Comparison of ENCODE assay signal across 24 cellular contexts in genomic region chr4:138312536-138312911, GRCh38.
"Had no signal": no experiment of that assay in that cellular context is flagged by ENCODE, and none has a peak within 500 bp of the region (broad histone marks: within the 10 kb centered on the region; RNA-seq: fewer than 3 reads in every experiment).

No MANE protein-coding gene starts in this region.

- H3K9me3 Mint-ChIP-seq: stimulated activated naive CD8-positive, alpha-beta T cell treated with anti-CD3 and anti-CD28 coated beads, Interleukin-15, Interleukin-2, amounts not matched to agents 100 ng/mL and 50 ng/mL, for 24 hours had no signal

- H3K27ac Mint-ChIP-seq: mesothelial cell of epicardium; naive thymus-derived CD4-positive, alpha-beta T cell; natural killer cell treated with Interleukin-12 subunit alpha and Interleukin-12 subunit beta and Interleukin-15 and Interleukin-18, amount 100 ng/mL, for 72 hours; stimulated activated effector memory CD8-positive, alpha-beta T cell treated with anti-CD3 and anti-CD28 coated beads, Interleukin-12 subunit alpha, Interleukin-12 subunit beta, amount 100 ng/mL, for 72 hours; stimulated activated naive CD8-positive, alpha-beta T cell treated with anti-CD3 and anti-CD28 coated beads, Interleukin-15, Interleukin-2, amounts not matched to agents 100 ng/mL and 50 ng/mL, for 24 hours; type B pancreatic cell had no signal

- H3K27me3 Mint-ChIP-seq: natural killer cell treated with Interleukin-12 subunit alpha and Interleukin-12 subunit beta and Interleukin-15 and Interleukin-18, amount 100 ng/mL, for 72 hours; stimulated activated naive CD8-positive, alpha-beta T cell treated with anti-CD3 and anti-CD28 coated beads, Interleukin-15, Interleukin-2, amounts not matched to agents 100 ng/mL and 50 ng/mL, for 24 hours; type B pancreatic cell had no signal

- H3K36me3 Mint-ChIP-seq: mesothelial cell of epicardium; naive thymus-derived CD4-positive, alpha-beta T cell; stimulated activated effector memory CD8-positive, alpha-beta T cell treated with anti-CD3 and anti-CD28 coated beads, Interleukin-12 subunit alpha, Interleukin-12 subunit beta, amount 100 ng/mL, for 72 hours; type B pancreatic cell had no signal

- H3K27ac ChIP-seq: hepatocyte, left ventricle myocardium inferior, ovary, prostate gland, spleen, suprapubic skin, tibial nerve, uterus had no signal

- H3K4me3 ChIP-seq: hepatocyte, left ventricle myocardium inferior, lung, ovary, prostate gland, spleen, suprapubic skin, tibial nerve, uterus had no signal

- H3K4me1 ChIP-seq: prostate gland, spleen, tibial nerve, uterus had no signal

- H3K9me3 ChIP-seq: ovary, prostate gland, suprapubic skin, uterus had no signal

- H3K4me3 Mint-ChIP-seq: mesothelial cell of epicardium; naive thymus-derived CD4-positive, alpha-beta T cell; natural killer cell treated with Interleukin-12 subunit alpha and Interleukin-12 subunit beta and Interleukin-15 and Interleukin-18, amount 100 ng/mL, for 72 hours; stimulated activated effector memory CD8-positive, alpha-beta T cell treated with anti-CD3 and anti-CD28 coated beads, Interleukin-12 subunit alpha, Interleukin-12 subunit beta, amount 100 ng/mL, for 72 hours; stimulated activated naive CD8-positive, alpha-beta T cell treated with anti-CD3 and anti-CD28 coated beads, Interleukin-15, Interleukin-2, amounts not matched to agents 100 ng/mL and 50 ng/mL, for 24 hours; type B pancreatic cell had no signal

- FAIRE-seq: small intestine had no signal

- DNase-seq: islet precursor cell; left ventricle myocardium inferior; mesendoderm; naive thymus-derived CD4-positive, alpha-beta T cell; ovary; posterior cingulate gyrus; retina; right cardiac atrium; small intestine; spleen; stimulated activated CD4-positive, alpha-beta T cell treated with anti-CD3 and anti-CD28 coated beads, Interleukin-4, amount 100 ng/mL, for 24 hours; stimulated activated naive CD4-positive, alpha-beta T cell; uterus had no signal

- H3K36me3 ChIP-seq: left ventricle myocardium inferior, ovary, prostate gland, spleen, suprapubic skin, tibial nerve, uterus had no signal

- H3K4me1 Mint-ChIP-seq: naive thymus-derived CD4-positive, alpha-beta T cell; stimulated activated effector memory CD8-positive, alpha-beta T cell treated with anti-CD3 and anti-CD28 coated beads, Interleukin-12 subunit alpha, Interleukin-12 subunit beta, amount 100 ng/mL, for 72 hours had no signal

- H3K27me3 ChIP-seq: hepatocyte, ovary, spleen, suprapubic skin, tibial nerve, uterus had no signal

- ATAC-seq: naive thymus-derived CD4-positive, alpha-beta T cell; natural killer cell treated with Interleukin-12 subunit alpha and Interleukin-12 subunit beta and Interleukin-15 and Interleukin-18, amount 100 ng/mL, for 72 hours; right cardiac atrium; sciatic nerve; stimulated activated effector memory CD8-positive, alpha-beta T cell treated with anti-CD3 and anti-CD28 coated beads, Interleukin-12 subunit alpha, Interleukin-12 subunit beta, amount 100 ng/mL, for 72 hours had no signal
